9 cellular contexts compared by ENCODE assay signal in genomic region chr1:67347688-67348472, GRCh38. TPM values are rescaled to one million over a fixed set of nuclear protein-coding genes. Genes with fewer than 3 reads are reported as not detected.
DNase-seq lines count a peak whose midpoint lies in the region; ATAC-seq and TF ChIP-seq lines count a peak whose summit lies in the region.
"Had no signal": no experiment of that assay in that cellular context is flagged by ENCODE, and none has a peak within 500 bp of the region (broad histone marks: within the 10 kb centered on the region; RNA-seq: fewer than 3 reads in every experiment).

No MANE protein-coding gene starts in this region.

- H3K4me3 ChIP-seq in BJ (ENCODE audit: low read depth, low read length) = no peak overlapping the region
- H3K4me3 ChIP-seq in WI38 (ENCODE audit: low read depth, low read length) = no peak overlapping the region

- H3K36me3 ChIP-seq in BJ (ENCODE audit: control insufficient read depth, insufficient read depth, low read length) = no peaks in the 10 kb centered on the region
- H3K36me3 ChIP-seq: neutrophil had no signal

- CTCF ChIA-PET in BJ (lab: Yijun Ruan, JAX) = interaction anchor here (0.6 to 10.1 kb wide), 24 partner anchors 9 to 755 kb away, joined by 3 to 173 read pairs (median 4); no protein-coding TSS in a partner anchor

- peak; percentile 50 for ATAC-seq in GM18517 (IDR thresholded peaks at IDR 0.05; ENCODE audit: unreplicated experiment)
- no peak for ATAC-seq in HG02840 (IDR thresholded peaks at IDR 0.05; ENCODE audit: low FRiP score, unreplicated experiment)

- peak; percentile 84 for TF ChIP-seq CTCF in BJ (IDR thresholded peaks at IDR 0.05; ENCODE audit: insufficient read depth, low read depth, low read length)
- TF ChIP-seq CTCF in WI38 (IDR thresholded peaks at IDR 0.05; ENCODE audit: low read depth, low read length) = peak; percentile 72
- peak; percentile 65 for TF ChIP-seq CTCF in glutamatergic neuron (IDR thresholded peaks at IDR 0.05; ENCODE audit: partially characterized antibody, unreplicated experiment)
- peak; percentile 76 for TF ChIP-seq CTCF in progenitor cell of endocrine pancreas (IDR thresholded peaks at IDR 0.05; ENCODE audit: unreplicated experiment)

- H3K36me3 Mint-ChIP-seq in glutamatergic neuron (ENCODE audit: unreplicated experiment) = no peaks in the 10 kb centered on the region
- H3K36me3 Mint-ChIP-seq in progenitor cell of endocrine pancreas (ENCODE audit: insufficient read depth) = no peaks in the 10 kb centered on the region

- DNase-seq in BJ (ENCODE audit: low read depth) = peak; percentile 61
- peak; percentile 31 for DNase-seq in NCI-H146 treated with DMSO at 0.1 percent for 48 hours (lab: John Stamatoyannopoulos, UW; ENCODE audit: unreplicated experiment)
- peak; percentile 27 for DNase-seq in glutamatergic neuron
- peak; percentile 12 for DNase-seq in progenitor cell of endocrine pancreas (ENCODE audit: low spot score, unreplicated experiment)
- DNase-seq in SW 1271 (lab: John Stamatoyannopoulos, UW) = no peak

- POLR2A ChIA-PET in BJ (lab: Charles Lee) = interaction anchor here (0.8 kb wide), 1 partner anchor 10 kb away, joined by 16 read pairs; no protein-coding TSS in a partner anchor

- H3K27ac Mint-ChIP-seq in glutamatergic neuron (ENCODE audit: unreplicated experiment) = no peak overlapping the region
- H3K27ac Mint-ChIP-seq in progenitor cell of endocrine pancreas = no peak overlapping the region

- H3K4me1 Mint-ChIP-seq in glutamatergic neuron (ENCODE audit: low read depth, unreplicated experiment) = no peaks in the 10 kb centered on the region
- H3K4me1 Mint-ChIP-seq in progenitor cell of endocrine pancreas (ENCODE audit: low read depth) = peaks cover 4% of the 10 kb centered on the region

- no peaks in the 10 kb centered on the region for H3K27me3 Mint-ChIP-seq in glutamatergic neuron (ENCODE audit: unreplicated experiment)
- no peaks in the 10 kb centered on the region for H3K27me3 Mint-ChIP-seq in progenitor cell of endocrine pancreas

- no peaks in the 10 kb centered on the region for H3K9me3 Mint-ChIP-seq in glutamatergic neuron (ENCODE audit: unreplicated experiment)
- no peaks in the 10 kb centered on the region for H3K9me3 Mint-ChIP-seq in progenitor cell of endocrine pancreas (ENCODE audit: low read depth)

- no peaks in the 10 kb centered on the region for H3K27me3 ChIP-seq in BJ (ENCODE audit: control insufficient read depth, insufficient read depth, low read length)
- H3K27me3 ChIP-seq: neutrophil had no signal

- no peak overlapping the region for H3K4me3 Mint-ChIP-seq in glutamatergic neuron (ENCODE audit: unreplicated experiment)
- H3K4me3 Mint-ChIP-seq in progenitor cell of endocrine pancreas (ENCODE audit: low read depth) = no peak overlapping the region

RNA-seq across cellular contexts. Expression of gene IL12RB2, which starts 40.2 kb away (rescaled TPM):
- polyA plus RNA-seq in BJ (2011; rRNA removed) = not detected in 2 replicates
- not detected in 2 replicates for polyA minus RNA-seq in BJ (2011; rRNA and poly(A)+ RNA removed)
- total RNA-seq in glutamatergic neuron (ENCODE audit: unreplicated experiment) = not detected
- not detected in 2 replicates for total RNA-seq in progenitor cell of endocrine pancreas

Comparison
In these comparisons a context has a peak if more than half of its experiments do, and no peak if none do; other contexts are left out.
1. DNase-seq: peak in BJ (single experiment), NCI-H146 treated with DMSO at 0.1 percent for 48 hours (single experiment), glutamatergic neuron (single experiment) and progenitor cell of endocrine pancreas (single experiment); none in SW 1271 (0 of 2).
2. Peak in every context shown above with its lines, with median percentiles within 50 percentile points of each other: CTCF ChIP-seq.